Comparison of ENCODE assay signal across 16 cellular contexts in the genomic region with DNA sequence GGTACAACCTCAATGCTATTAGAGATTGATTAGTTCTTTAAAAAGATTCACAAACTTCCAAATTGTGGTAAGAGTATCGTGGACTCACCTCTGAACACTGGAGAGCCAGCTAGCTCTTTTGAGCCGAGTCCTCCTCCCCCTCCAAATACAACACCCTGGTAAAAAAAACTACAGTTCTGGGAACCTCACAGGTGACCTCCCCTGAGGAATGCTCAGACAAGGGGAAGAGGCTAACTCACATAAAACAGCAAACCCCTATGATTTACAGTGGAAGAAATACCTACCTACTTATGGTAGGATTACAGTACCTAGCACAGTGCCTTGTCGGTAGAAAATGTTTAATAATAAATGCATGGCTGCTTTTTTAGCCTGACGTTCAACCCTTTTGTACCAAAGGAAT. TPM values are rescaled to one million over a fixed set of nuclear protein-coding genes. Genes with fewer than 3 reads are reported as not detected.
DNase-seq lines count a peak whose midpoint lies in the region; ATAC-seq and TF ChIP-seq lines count a peak whose summit lies in the region.
"Had no signal": no experiment of that assay in that cellular context is flagged by ENCODE, and none has a peak within 500 bp of the region (broad histone marks: within the 10 kb centered on the region; RNA-seq: fewer than 3 reads in every experiment).

No MANE protein-coding gene starts in this region.

- DNase-seq in activated CD8-positive, alpha-beta T cell treated with anti-CD3 and anti-CD28 coated beads for 36 hours: no peak
- no peak for DNase-seq in activated CD8-positive, alpha-beta T cell treated with anti-CD3 and anti-CD28 coated beads, Interleukin-2, amount 10 ng/mL, durations not matched to agents 7 days and 5 days
- DNase-seq in NCI-H2171 treated with DMSO at 0.1 percent for 48 hours (lab: John Stamatoyannopoulos, UW): peak; percentile 90
- peak; percentile 47 for DNase-seq in kidney tubule cell (ENCODE audit: low spot score)
- DNase-seq in stimulated activated naive CD4-positive, alpha-beta T cell (lab: John Stamatoyannopoulos, UW): no peak
- DNase-seq in CD4-positive, alpha-beta memory T cell: no peak
- DNase-seq in RKO (ENCODE audit: low spot score): no peak
- DNase-seq: Calu3, DMS79 treated with DMSO at 0.1 percent for 48 hours, EL, GOT3, H9 had no signal

- no peaks in the 10 kb centered on the region for H3K4me1 ChIP-seq in thymus (ENCODE audit: control insufficient read depth, insufficient read depth, low read length)
- peaks cover 8% of the 10 kb centered on the region for H3K4me1 ChIP-seq in CD4-positive, alpha-beta memory T cell (ENCODE audit: insufficient read depth, low read length)

- POLR2A ChIA-PET in activated CD8-positive, alpha-beta T cell treated with anti-CD3 and anti-CD28 coated beads for 36 hours (lab: Charles Lee): interaction anchor here (0.6 kb wide), 1 partner anchor 95 kb away, joined by 3 read pairs; a partner anchor contains a TSS
- POLR2A ChIA-PET in activated CD8-positive, alpha-beta T cell treated with anti-CD3 and anti-CD28 coated beads, Interleukin-2, amount 10 ng/mL, durations not matched to agents 7 days and 5 days (lab: Charles Lee): no interaction called here
- POLR2A ChIA-PET in CD4-positive, alpha-beta memory T cell (lab: Charles Lee; ENCODE audit: partially characterized antibody): no interaction called here

- H3K27ac Mint-ChIP-seq in activated CD8-positive, alpha-beta T cell treated with anti-CD3 and anti-CD28 coated beads for 36 hours: peak overlapping the region; percentile 26
- H3K27ac Mint-ChIP-seq in activated CD8-positive, alpha-beta T cell treated with anti-CD3 and anti-CD28 coated beads, Interleukin-2, amount 10 ng/mL, durations not matched to agents 7 days and 5 days: no peak overlapping the region
- H3K27ac Mint-ChIP-seq in CD4-positive, alpha-beta memory T cell: no peak overlapping the region
- H3K27ac Mint-ChIP-seq: H9 had no signal

- WGBS in thymus: 93% methylated on average over 4 of the region's 4 CpGs

- no peaks in the 10 kb centered on the region for H3K9me3 ChIP-seq in thymus (ENCODE audit: control insufficient read depth)
- no peaks in the 10 kb centered on the region for H3K9me3 ChIP-seq in CD4-positive, alpha-beta memory T cell (ENCODE audit: control insufficient read depth in 1 of 2, low read length in 2 of 2)

- no peaks in the 10 kb centered on the region for H3K9me3 Mint-ChIP-seq in activated CD8-positive, alpha-beta T cell treated with anti-CD3 and anti-CD28 coated beads for 36 hours
- H3K9me3 Mint-ChIP-seq in activated CD8-positive, alpha-beta T cell treated with anti-CD3 and anti-CD28 coated beads, Interleukin-2, amount 10 ng/mL, durations not matched to agents 7 days and 5 days (ENCODE audit: insufficient read depth): no peaks in the 10 kb centered on the region
- no peaks in the 10 kb centered on the region for H3K9me3 Mint-ChIP-seq in CD4-positive, alpha-beta memory T cell
- H3K9me3 Mint-ChIP-seq: CD14-positive monocyte, H9 had no signal

- ATAC-seq in activated CD8-positive, alpha-beta T cell treated with anti-CD3 and anti-CD28 coated beads for 36 hours: no peak
- no peak for ATAC-seq in activated CD8-positive, alpha-beta T cell treated with anti-CD3 and anti-CD28 coated beads, Interleukin-2, amount 10 ng/mL, durations not matched to agents 7 days and 5 days

- peak overlapping the region; percentile 4 for H3K27ac ChIP-seq in thymus (ENCODE audit: low read depth)
- no peak overlapping the region for H3K27ac ChIP-seq in CD4-positive, alpha-beta memory T cell (ENCODE audit: low read depth, low read length)
- H3K27ac ChIP-seq: 22Rv1 had no signal

- peaks cover 46% of the 10 kb centered on the region for H3K36me3 ChIP-seq in thymus (ENCODE audit: control insufficient read depth, insufficient read depth)
- H3K36me3 ChIP-seq in CD4-positive, alpha-beta memory T cell (ENCODE audit: insufficient read depth, low read length): peaks cover 66% of the 10 kb centered on the region

- H3K36me3 Mint-ChIP-seq in activated CD8-positive, alpha-beta T cell treated with anti-CD3 and anti-CD28 coated beads for 36 hours (ENCODE audit: low read depth): peaks cover 79% of the 10 kb centered on the region
- peaks cover 82% of the 10 kb centered on the region for H3K36me3 Mint-ChIP-seq in activated CD8-positive, alpha-beta T cell treated with anti-CD3 and anti-CD28 coated beads, Interleukin-2, amount 10 ng/mL, durations not matched to agents 7 days and 5 days (ENCODE audit: low read depth)
- H3K36me3 Mint-ChIP-seq in CD4-positive, alpha-beta memory T cell: peaks cover 80 to 81% of the 10 kb centered on the region in 2 donors

- intact Hi-C loops in activated CD8-positive, alpha-beta T cell treated with anti-CD3 and anti-CD28 coated beads for 36 hours (cut with micrococcal nuclease): no loop called here
- intact Hi-C loops in CD4-positive, alpha-beta memory T cell (cut with micrococcal nuclease): no loop called here

- H3K4me1 Mint-ChIP-seq in activated CD8-positive, alpha-beta T cell treated with anti-CD3 and anti-CD28 coated beads for 36 hours (ENCODE audit: low read depth): peaks cover 44% of the 10 kb centered on the region
- peaks cover 15% of the 10 kb centered on the region for H3K4me1 Mint-ChIP-seq in activated CD8-positive, alpha-beta T cell treated with anti-CD3 and anti-CD28 coated beads, Interleukin-2, amount 10 ng/mL, durations not matched to agents 7 days and 5 days (ENCODE audit: low read depth)
- H3K4me1 Mint-ChIP-seq in CD4-positive, alpha-beta memory T cell: peaks cover 23 to 45% (median 34%) of the 10 kb centered on the region in 4 donors
- H3K4me1 Mint-ChIP-seq: H9 had no signal

- CTCF ChIA-PET in activated CD8-positive, alpha-beta T cell treated with anti-CD3 and anti-CD28 coated beads for 36 hours (lab: Charles Lee): interaction anchor here (1.9 kb wide), 1 partner anchor 51 kb away, joined by 6 read pairs; no protein-coding TSS in a partner anchor
- CTCF ChIA-PET in activated CD8-positive, alpha-beta T cell treated with anti-CD3 and anti-CD28 coated beads, Interleukin-2, amount 10 ng/mL, durations not matched to agents 7 days and 5 days (lab: Charles Lee): interaction anchor here (0.7 kb wide), 1 partner anchor 76 kb away, joined by 3 read pairs; no protein-coding TSS in a partner anchor
- CTCF ChIA-PET in CD4-positive, alpha-beta memory T cell (lab: Charles Lee; ENCODE audit: partially characterized antibody): no interaction called here

- H3K27me3 ChIP-seq in thymus (ENCODE audit: control insufficient read depth, insufficient read depth): no peaks in the 10 kb centered on the region
- H3K27me3 ChIP-seq in CD4-positive, alpha-beta memory T cell (ENCODE audit: insufficient read depth, low read length): no peaks in the 10 kb centered on the region

- no peak overlapping the region for H3K4me3 Mint-ChIP-seq in activated CD8-positive, alpha-beta T cell treated with anti-CD3 and anti-CD28 coated beads for 36 hours
- no peak overlapping the region for H3K4me3 Mint-ChIP-seq in activated CD8-positive, alpha-beta T cell treated with anti-CD3 and anti-CD28 coated beads, Interleukin-2, amount 10 ng/mL, durations not matched to agents 7 days and 5 days
- no peak overlapping the region for H3K4me3 Mint-ChIP-seq in CD4-positive, alpha-beta memory T cell
- H3K4me3 Mint-ChIP-seq: CD14-positive monocyte, H9 had no signal

- TF ChIP-seq CTCF in activated CD8-positive, alpha-beta T cell treated with anti-CD3 and anti-CD28 coated beads for 36 hours (IDR thresholded peaks at IDR 0.05): no peak

- no peaks in the 10 kb centered on the region for H3K27me3 Mint-ChIP-seq in activated CD8-positive, alpha-beta T cell treated with anti-CD3 and anti-CD28 coated beads for 36 hours
- H3K27me3 Mint-ChIP-seq in activated CD8-positive, alpha-beta T cell treated with anti-CD3 and anti-CD28 coated beads, Interleukin-2, amount 10 ng/mL, durations not matched to agents 7 days and 5 days (ENCODE audit: low read depth): no peaks in the 10 kb centered on the region
- H3K27me3 Mint-ChIP-seq in CD4-positive, alpha-beta memory T cell: no peaks in the 10 kb centered on the region

- H3K4me3 ChIP-seq in thymus (ENCODE audit: low read length): no peak overlapping the region
- no peak overlapping the region for H3K4me3 ChIP-seq in CD4-positive, alpha-beta memory T cell (ENCODE audit: low read length in 2 of 2)

RNA-seq across cellular contexts. Expression of a gene that starts 8.4 kb away (rescaled TPM):
- total RNA-seq in activated CD8-positive, alpha-beta T cell treated with anti-CD3 and anti-CD28 coated beads for 36 hours: 10 to 100 TPM; 42.7 to 45.1 TPM
- total RNA-seq in activated CD8-positive, alpha-beta T cell treated with anti-CD3 and anti-CD28 coated beads, Interleukin-2, amount 10 ng/mL, durations not matched to agents 7 days and 5 days: 10 to 100 TPM; 48.8 to 53.2 TPM
- 24.6 TPM for polyA plus RNA-seq in thymus
- total RNA-seq in CD4-positive, alpha-beta memory T cell: 10 to 100 TPM; 89.1 to 90.5 TPM
- polyA plus RNA-seq in CD4-positive, alpha-beta memory T cell: 10 to 100 TPM; 67.9 to 76.1 TPM

RNA-seq across cellular contexts. Expression of a gene that starts 41.3 kb away (rescaled TPM):
- under 1 TPM; 0.38 TPM for total RNA-seq in activated CD8-positive, alpha-beta T cell treated with anti-CD3 and anti-CD28 coated beads for 36 hours
- total RNA-seq in activated CD8-positive, alpha-beta T cell treated with anti-CD3 and anti-CD28 coated beads, Interleukin-2, amount 10 ng/mL, durations not matched to agents 7 days and 5 days: under 1 TPM; 0.32 to 0.60 TPM
- polyA plus RNA-seq in thymus: 4.3 TPM
- 1 to 10 TPM; 5.5 to 7.3 TPM for total RNA-seq in CD4-positive, alpha-beta memory T cell
- polyA plus RNA-seq in CD4-positive, alpha-beta memory T cell: 1 to 10 TPM; 1.1 to 1.5 TPM
- total RNA-seq: HT-29 had no signal

RNA-seq across cellular contexts. Expression of a gene that starts 45.8 kb away (rescaled TPM):
- 10 to 100 TPM; 20.7 to 22.5 TPM for total RNA-seq in activated CD8-positive, alpha-beta T cell treated with anti-CD3 and anti-CD28 coated beads for 36 hours
- 10 to 100 TPM; 16.0 to 18.3 TPM for total RNA-seq in activated CD8-positive, alpha-beta T cell treated with anti-CD3 and anti-CD28 coated beads, Interleukin-2, amount 10 ng/mL, durations not matched to agents 7 days and 5 days
- polyA plus RNA-seq in thymus: 21.2 TPM
- total RNA-seq in CD4-positive, alpha-beta memory T cell: 10 to 100 TPM; 16.9 to 18.4 TPM
- 1 to 10 TPM; 2.6 to 5.6 TPM for polyA plus RNA-seq in CD4-positive, alpha-beta memory T cell

Comparison
In these comparisons a context has a peak if more than half of its experiments do, and no peak if none do; other contexts are left out.
1. DNase-seq: peak in NCI-H2171 treated with DMSO at 0.1 percent for 48 hours (single experiment) and kidney tubule cell (single experiment); none in activated CD8-positive, alpha-beta T cell treated with anti-CD3 and anti-CD28 coated beads for 36 hours (single experiment), activated CD8-positive, alpha-beta T cell treated with anti-CD3 and anti-CD28 coated beads, Interleukin-2, amount 10 ng/mL, durations not matched to agents 7 days and 5 days (single experiment), stimulated activated naive CD4-positive, alpha-beta T cell (0 of 6), CD4-positive, alpha-beta memory T cell (0 of 5) and RKO (single experiment).
2. RNA of a gene that starts 41.3 kb away (total RNA-seq): 5.5 to 7.3 TPM in CD4-positive, alpha-beta memory T cell; 0.32 to 0.60 TPM in activated CD8-positive, alpha-beta T cell treated with anti-CD3 and anti-CD28 coated beads, Interleukin-2, amount 10 ng/mL, durations not matched to agents 7 days and 5 days and 0.38 TPM in activated CD8-positive, alpha-beta T cell treated with anti-CD3 and anti-CD28 coated beads for 36 hours; every median in the first group is over 4 times any median in the second.